Comparison of ENCODE assay signal across 27 cellular contexts in the genomic region with DNA sequence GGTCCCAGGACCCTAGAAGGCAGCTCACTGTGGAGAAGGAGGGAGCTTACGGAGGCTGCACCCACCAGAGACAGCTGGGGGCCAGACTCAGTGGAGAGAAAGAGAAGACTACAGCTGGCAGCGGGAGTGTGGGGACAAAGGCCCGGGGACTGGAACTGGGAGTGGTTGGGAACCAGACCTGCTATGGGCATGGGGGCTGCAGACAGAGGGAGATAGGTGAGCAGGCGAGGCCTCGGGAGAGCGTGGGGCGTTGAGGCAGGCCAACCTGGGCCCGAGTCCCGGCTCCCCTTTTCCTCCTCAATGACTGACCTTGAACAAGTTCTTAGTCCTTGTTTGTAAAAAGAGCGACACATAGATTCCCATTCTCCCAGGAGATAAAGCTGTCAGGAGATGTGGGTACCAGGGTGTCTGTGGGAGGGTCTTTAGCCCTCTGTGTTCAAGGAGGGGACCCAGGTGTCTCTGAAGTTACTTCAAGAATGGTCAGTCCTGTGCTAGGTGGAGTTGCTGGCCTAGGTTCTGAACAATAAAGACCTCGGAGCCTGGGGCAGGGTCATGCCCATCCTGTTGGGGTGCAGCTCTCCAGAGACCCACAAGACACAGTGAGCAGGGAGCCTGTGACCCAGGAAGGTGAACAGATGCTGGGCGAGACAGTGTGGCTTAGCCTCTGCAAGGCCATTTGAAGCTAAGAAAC.
A peak's percentile ranks its signal among the peaks of the same experiment; 100 is the strongest.
DNase-seq lines count a peak whose midpoint lies in the region; ATAC-seq, FAIRE-seq and TF ChIP-seq lines count a peak whose summit lies in the region.
"Had no signal": no experiment of that assay in that cellular context is flagged by ENCODE, and none has a peak within 500 bp of the region (broad histone marks: within the 10 kb centered on the region; RNA-seq: fewer than 3 reads in every experiment).

No MANE protein-coding gene starts in this region.

- POLR2A ChIA-PET in endothelial cell of umbilical vein (lab: Charles Lee), result interaction anchor here (0.8 kb wide), 1 partner anchor 49 kb away, joined by 3 read pairs; no protein-coding TSS in a partner anchor

- CTCF ChIA-PET in endothelial cell of umbilical vein (lab: Charles Lee), result interaction anchor here (1.0 to 3.5 kb wide), 5 partner anchors 10 to 289 kb away, joined by 3 to 31 read pairs (median 4); partner anchors contain the start of gene COQ8A

- peaks cover 16% of the 10 kb centered on the region for H3K36me3 Mint-ChIP-seq in activated T-helper 1 cell treated with anti-CD3 and anti-CD28 coated beads, Interleukin-12 subunit alpha, Interleukin-12 subunit beta, Interleukin-2, Interleukin-4 antibody, amounts not matched to agents 30 ng/mL and 10 ng/mL and 1 ng/mL, durations not matched to agents 14 hours and 24 hours and 36 hours (ENCODE audit: low read depth)

- 92 to 93% methylated on average over 12 of the region's 12 CpGs for WGBS in thyroid gland, 2 donors

- BruUV-seq in endothelial cell of umbilical vein (replicated peaks; lab: Mats Ljungman, UMichigan), result no TSS peak

- H3K9me1 ChIP-seq in endothelial cell of umbilical vein (replicated peaks; ENCODE audit: control insufficient read depth, extremely low read depth, insufficient read depth, low read length), result no peaks in the 10 kb centered on the region

- H2AFZ ChIP-seq in endothelial cell of umbilical vein (ENCODE audit: low read depth, low read length), result no peak overlapping the region

- H3K4me1 ChIP-seq in left ventricle myocardium inferior (peaks cover 16% of the 10 kb centered on the region), endothelial cell of umbilical vein (ENCODE audit: control insufficient read depth, extremely low read depth, insufficient read depth, low read length) (peaks cover 19% of the 10 kb centered on the region), thyroid gland (peaks cover 12 to 36% of the 10 kb centered on the region in 2 donors)

- TF ChIP-seq CTCF in left ventricle myocardium inferior (IDR thresholded peaks at IDR 0.05; ENCODE audit: borderline replicate concordance), result no peak
- no peak for TF ChIP-seq CTCF in endothelial cell of umbilical vein (IDR thresholded peaks at IDR 0.05; ENCODE audit: extremely low read depth in 1 of 2, insufficient read depth in 1 of 2, low read depth in 1 of 2, low read length in 2 of 2)
- no peak for TF ChIP-seq CTCF in thyroid gland (IDR thresholded peaks at IDR 0.05)

- intact Hi-C loops in left ventricle myocardium inferior (cut with micrococcal nuclease) (loop anchor here (10.0 kb wide), 1 partner anchor 84 kb away; the partner anchor contains the start of gene ITPKB), left cardiac atrium (cut with DNase I) (loop anchor here in 1 of 2 donors (10.0 kb wide), 1 partner anchor 84 kb away; the partner anchor contains the start of gene ITPKB), endothelial cell of umbilical vein (cut with micrococcal nuclease) (no loop called here), thyroid gland (cut with DNase I) (no loop called here)
- intact Hi-C loops in activated T-helper 1 cell treated with anti-CD3 and anti-CD28 coated beads, Interleukin-12 subunit alpha, Interleukin-12 subunit beta, Interleukin-2, Interleukin-4 antibody, amounts not matched to agents 30 ng/mL and 10 ng/mL and 1 ng/mL, durations not matched to agents 14 hours and 24 hours and 36 hours (cut with micrococcal nuclease), result no loop called here

- dilution Hi-C loops in endothelial cell of umbilical vein (cut with MboI; ENCODE audit: extremely low pct_ligation_motif_present, low sequenced_read_pairs), result no loop called here

- H3K27ac ChIP-seq in left ventricle myocardium inferior (replicated peaks) (no peak overlapping the region), endothelial cell of umbilical vein (ENCODE audit: insufficient read depth, low read depth, low read length) (peak overlapping the region; percentile 15), substantia nigra (ENCODE audit: low read depth, low read length, poor library complexity, severe bottlenecking) (peak overlapping the region; percentile 74), thyroid gland (no peak overlapping the region)
- H3K27ac ChIP-seq: epithelial cell of prostate, SK-N-MC, suprapubic skin had no signal

- no peaks in the 10 kb centered on the region for H3K27me3 Mint-ChIP-seq in activated T-helper 1 cell treated with anti-CD3 and anti-CD28 coated beads, Interleukin-12 subunit alpha, Interleukin-12 subunit beta, Interleukin-2, Interleukin-4 antibody, amounts not matched to agents 30 ng/mL and 10 ng/mL and 1 ng/mL, durations not matched to agents 14 hours and 24 hours and 36 hours (ENCODE audit: insufficient read depth)

- TF ChIP-seq POLR2A in endothelial cell of umbilical vein (IDR thresholded peaks at IDR 0.05; ENCODE audit: low read depth, low read length) (no peak), thyroid gland (IDR thresholded peaks at IDR 0.05) (no peak)

- no peaks in the 10 kb centered on the region for H3K9me3 Mint-ChIP-seq in activated T-helper 1 cell treated with anti-CD3 and anti-CD28 coated beads, Interleukin-12 subunit alpha, Interleukin-12 subunit beta, Interleukin-2, Interleukin-4 antibody, amounts not matched to agents 30 ng/mL and 10 ng/mL and 1 ng/mL, durations not matched to agents 14 hours and 24 hours and 36 hours
- H3K9me3 Mint-ChIP-seq: CD8-positive, alpha-beta T cell; nephron progenitor cell had no signal

- H3K9me3 ChIP-seq in left ventricle myocardium inferior (replicated peaks) (no peaks in the 10 kb centered on the region), endothelial cell of umbilical vein (replicated peaks; ENCODE audit: control insufficient read depth, insufficient read depth, low read length) (no peaks in the 10 kb centered on the region), thyroid gland (no peaks in the 10 kb centered on the region)
- H3K9me3 ChIP-seq: Peyer's patch, suprapubic skin had no signal

- no peak for FAIRE-seq in endothelial cell of umbilical vein (lab: Jason Lieb, UNC)
- FAIRE-seq: islet of Langerhans, small intestine had no signal

- no peaks in the 10 kb centered on the region for H3K79me2 ChIP-seq in endothelial cell of umbilical vein (ENCODE audit: control insufficient read depth, insufficient read depth, low read length)

- no peak overlapping the region for H3K9ac ChIP-seq in endothelial cell of umbilical vein (replicated peaks; ENCODE audit: extremely low read depth, insufficient read depth, low read length)

- H3K27me3 ChIP-seq in left ventricle myocardium inferior (ENCODE audit: low read depth) (no peaks in the 10 kb centered on the region), endothelial cell of umbilical vein (ENCODE audit: control insufficient read depth in 2 of 2, insufficient read depth in 2 of 2, low read length in 2 of 2) (no peaks in the 10 kb centered on the region), thyroid gland (no peaks in the 10 kb centered on the region)
- H3K27me3 ChIP-seq: Peyer's patch, suprapubic skin had no signal

- H3K4me1 Mint-ChIP-seq in activated T-helper 1 cell treated with anti-CD3 and anti-CD28 coated beads, Interleukin-12 subunit alpha, Interleukin-12 subunit beta, Interleukin-2, Interleukin-4 antibody, amounts not matched to agents 30 ng/mL and 10 ng/mL and 1 ng/mL, durations not matched to agents 14 hours and 24 hours and 36 hours (ENCODE audit: low read depth), result peaks cover 24% of the 10 kb centered on the region

- no peak for ATAC-seq in left cardiac atrium
- no peak for ATAC-seq in HG03139 (IDR thresholded peaks at IDR 0.05; ENCODE audit: unreplicated experiment)
- ATAC-seq: CD8-positive, alpha-beta T cell had no signal

- H3K36me3 ChIP-seq in left ventricle myocardium inferior, result peaks cover 23% of the 10 kb centered on the region
- peaks cover 0 to 18% of the 10 kb centered on the region in 2 experiments for H3K36me3 ChIP-seq in endothelial cell of umbilical vein (ENCODE audit: control insufficient read depth in 2 of 2, extremely low read depth in 1 of 2, insufficient read depth in 2 of 2, low read length in 2 of 2)
- H3K36me3 ChIP-seq in thyroid gland, result peaks cover 10 to 12% of the 10 kb centered on the region in 2 donors

- H4K20me1 ChIP-seq in endothelial cell of umbilical vein (replicated peaks; ENCODE audit: control insufficient read depth, extremely low read depth, insufficient read depth, low read length), result no peaks in the 10 kb centered on the region

- no peak overlapping the region for H3K4me3 Mint-ChIP-seq in activated T-helper 1 cell treated with anti-CD3 and anti-CD28 coated beads, Interleukin-12 subunit alpha, Interleukin-12 subunit beta, Interleukin-2, Interleukin-4 antibody, amounts not matched to agents 30 ng/mL and 10 ng/mL and 1 ng/mL, durations not matched to agents 14 hours and 24 hours and 36 hours
- H3K4me3 Mint-ChIP-seq: CD8-positive, alpha-beta T cell; nephron progenitor cell had no signal

- DNase-seq in left ventricle myocardium inferior, result peak; percentile 6
- DNase-seq in left cardiac atrium, result no peak
- DNase-seq in activated T-helper 1 cell treated with anti-CD3 and anti-CD28 coated beads, Interleukin-12 subunit alpha, Interleukin-12 subunit beta, Interleukin-2, Interleukin-4 antibody, amounts not matched to agents 30 ng/mL and 10 ng/mL and 1 ng/mL, durations not matched to agents 14 hours and 24 hours and 36 hours (ENCODE audit: low spot score), result no peak
- no peak for DNase-seq in endothelial cell of umbilical vein (ENCODE audit: low read depth, low spot score)
- DNase-seq in substantia nigra (lab: John Stamatoyannopoulos, UW), result peak in 1 of 49 donors; percentile 31
- no peak for DNase-seq in COR-L47 (lab: John Stamatoyannopoulos, UW)
- no peak for DNase-seq in thyroid gland
- DNase-seq: activated CD4-positive, CD25-positive, alpha-beta regulatory T cell treated with anti-CD3 and anti-CD28 coated beads, Interleukin-2, amount 50 U/mL, for 72 hours; activated gamma-delta T cell; DND-41; foreskin fibroblast; hippocampal formation; KG1; MV-4-11; NCI-H187; NCI-H2227 treated with DMSO at 0.1 percent for 48 hours; NCI-H82; nephron progenitor cell; Peyer's patch; small intestine; stimulated activated CD4-positive, alpha-beta T cell treated with anti-CD3 and anti-CD28 coated beads, Interleukin-4, amount 100 ng/mL, for 1 hour had no signal

- no peak overlapping the region for H3K4me2 ChIP-seq in endothelial cell of umbilical vein (ENCODE audit: insufficient read depth, low read length)

- H3K4me3 ChIP-seq in left ventricle myocardium inferior, result no peak overlapping the region
- no peak overlapping the region for H3K4me3 ChIP-seq in endothelial cell of umbilical vein (replicated peaks in 1 of 3; ENCODE audit: insufficient read depth in 1 of 3, low read depth in 1 of 3, low read length in 3 of 3)
- no peak overlapping the region for H3K4me3 ChIP-seq in thyroid gland (replicated peaks in 1 of 3)
- H3K4me3 ChIP-seq: Peyer's patch, SK-N-MC, suprapubic skin had no signal

- H3K27ac Mint-ChIP-seq in activated T-helper 1 cell treated with anti-CD3 and anti-CD28 coated beads, Interleukin-12 subunit alpha, Interleukin-12 subunit beta, Interleukin-2, Interleukin-4 antibody, amounts not matched to agents 30 ng/mL and 10 ng/mL and 1 ng/mL, durations not matched to agents 14 hours and 24 hours and 36 hours, result peak overlapping the region; percentile 63
- H3K27ac Mint-ChIP-seq: CD8-positive, alpha-beta T cell; nephron progenitor cell had no signal

TF ChIP-seq in endothelial cell of umbilical vein, 7 proteins besides CTCF, POLR2A, EP300 and RAD21 (continues in another document):
- TF ChIP-seq FOS (IDR thresholded peaks at IDR 0.05; ENCODE audit: borderline replicate concordance, insufficient read depth, low read length), result no peak
- no peak for TF ChIP-seq GATA2 (IDR thresholded peaks at IDR 0.05; ENCODE audit: insufficient read depth, insufficient read length, low read depth, low read length)

Comparison
In these comparisons a context has a peak if more than half of its experiments do, and no peak if none do; other contexts are left out.
1. H3K27ac ChIP-seq: peak in endothelial cell of umbilical vein (single experiment) and substantia nigra (single experiment); none in left ventricle myocardium inferior (single experiment) and thyroid gland (0 of 3).